13 cellular contexts compared by ENCODE assay signal in genomic region chr6:18216411-18216810, GRCh38. TPM values are rescaled to one million over a fixed set of nuclear protein-coding genes. Genes with fewer than 3 reads are reported as not detected.
DNase-seq lines count a peak whose midpoint lies in the region; ATAC-seq and TF ChIP-seq lines count a peak whose summit lies in the region.
"Had no signal": no experiment of that assay in that cellular context is flagged by ENCODE, and none has a peak within 500 bp of the region (broad histone marks: within the 10 kb centered on the region; RNA-seq: fewer than 3 reads in every experiment).

No MANE protein-coding gene starts in this region.

- H3K27ac Mint-ChIP-seq in activated naive CD4-positive, alpha-beta T cell treated with anti-CD3 and anti-CD28 coated beads for 36 hours = no peak overlapping the region

- H3F3A ChIP-seq in SK-N-SH (replicated peaks; ENCODE audit: insufficient read depth) = peaks cover 5% of the 10 kb centered on the region

- no peak overlapping the region for H3K4me2 ChIP-seq in SK-N-SH

- no peaks in the 10 kb centered on the region for H4K20me1 ChIP-seq in SK-N-SH (ENCODE audit: insufficient read depth)

- H3K79me2 ChIP-seq in SK-N-SH (ENCODE audit: insufficient read depth) = no peaks in the 10 kb centered on the region

- peaks cover 45% of the 10 kb centered on the region for H3K36me3 Mint-ChIP-seq in activated naive CD4-positive, alpha-beta T cell treated with anti-CD3 and anti-CD28 coated beads for 36 hours (ENCODE audit: low read depth)

- H3K9ac ChIP-seq in SK-N-SH = no peak overlapping the region

- H3K9me2 ChIP-seq in SK-N-SH = no peaks in the 10 kb centered on the region

- H3K9me3 Mint-ChIP-seq in activated naive CD4-positive, alpha-beta T cell treated with anti-CD3 and anti-CD28 coated beads for 36 hours = no peaks in the 10 kb centered on the region

- no peaks in the 10 kb centered on the region for H3K4me1 ChIP-seq in SK-N-SH (ENCODE audit: control insufficient read depth in 1 of 2, insufficient read depth in 2 of 2, low read depth in 1 of 2, low read length in 1 of 2)

- TF ChIP-seq CTCF in SK-N-SH (IDR thresholded peaks at IDR 0.05) = no peak

- H2AFZ ChIP-seq in SK-N-SH (ENCODE audit: low read depth) = no peak overlapping the region

- no peak overlapping the region for H3K4me3 ChIP-seq in SK-N-SH (ENCODE audit: low read depth in 2 of 2, low read length in 1 of 2)
- H3K4me3 ChIP-seq: lung had no signal

- CTCF ChIA-PET in SK-N-SH (lab: Yijun Ruan, JAX) = no interaction called here
- CTCF ChIA-PET in activated naive CD4-positive, alpha-beta T cell treated with anti-CD3 and anti-CD28 coated beads for 36 hours (lab: Charles Lee) = no interaction called here

- POLR2A ChIA-PET in SK-N-SH (lab: Yijun Ruan, JAX) = no interaction called here

- H3K27me3 ChIP-seq in SK-N-SH (ENCODE audit: insufficient read depth) = no peaks in the 10 kb centered on the region

- H3K27me3 Mint-ChIP-seq in activated naive CD4-positive, alpha-beta T cell treated with anti-CD3 and anti-CD28 coated beads for 36 hours (ENCODE audit: low read depth) = no peaks in the 10 kb centered on the region

- H3K36me3 ChIP-seq in SK-N-SH (replicated peaks in 1 of 2; ENCODE audit: control insufficient read depth in 1 of 2, insufficient read depth in 2 of 2, low read length in 1 of 2) = peaks cover 5 to 7% of the 10 kb centered on the region in 2 experiments

- H3K4me3 Mint-ChIP-seq in activated naive CD4-positive, alpha-beta T cell treated with anti-CD3 and anti-CD28 coated beads for 36 hours = no peak overlapping the region

- peak overlapping the region in 1 of 2 experiments; percentile 48; a peak in 2 of 4 replicates for H3K27ac ChIP-seq in SK-N-SH (ENCODE audit: low read depth in 2 of 2, low read length in 1 of 2)

- no peak for TF ChIP-seq RAD21 in SK-N-SH (IDR thresholded peaks at IDR 0.05; ENCODE audit: low read length)

- WGBS in SK-N-SH (ENCODE audit: low lambda C conversion rate) = 65% methylated on average over 7 of the region's 7 CpGs

- no peak for TF ChIP-seq EP300 in SK-N-SH (IDR thresholded peaks at IDR 0.05; ENCODE audit: borderline replicate concordance in 1 of 2, low read depth in 1 of 2, low read length in 1 of 2)

- ATAC-seq in HG02938 (IDR thresholded peaks at IDR 0.05; ENCODE audit: unreplicated experiment) (peak; percentile 38), GM18870 (IDR thresholded peaks at IDR 0.05; ENCODE audit: unreplicated experiment) (no peak)
- ATAC-seq: Right ventricle myocardium inferior, sciatic nerve had no signal

- intact Hi-C loops in activated naive CD4-positive, alpha-beta T cell treated with anti-CD3 and anti-CD28 coated beads for 36 hours (cut with micrococcal nuclease) = no loop called here

- peaks cover 7% of the 10 kb centered on the region for H3K4me1 Mint-ChIP-seq in activated naive CD4-positive, alpha-beta T cell treated with anti-CD3 and anti-CD28 coated beads for 36 hours (ENCODE audit: low read depth)

- no peaks in the 10 kb centered on the region for H3K9me3 ChIP-seq in SK-N-SH

- peak; percentile 27 for DNase-seq in AG08396 (ENCODE audit: low spot score)
- DNase-seq in SK-N-SH = no peak
- DNase-seq in hepatic stellate cell (ENCODE audit: low spot score) = peak; percentile 78
- no peak for DNase-seq in globus pallidus (ENCODE audit: low spot score)
- no peak for DNase-seq in middle frontal gyrus (ENCODE audit: extremely low spot score, low spot score)
- DNase-seq in activated naive CD4-positive, alpha-beta T cell treated with anti-CD3 and anti-CD28 coated beads for 36 hours = no peak
- DNase-seq: activated T-cell treated with anti-CD3 and anti-CD28 coated beads for 4 hours, NCI-H2081 treated with DMSO at 0.1 percent for 48 hours had no signal

TF ChIP-seq in SK-N-SH, 30 proteins besides CTCF, POLR2A, EP300 and RAD21:
- no peak for TF ChIP-seq IRF3 (IDR thresholded peaks at IDR 0.05; ENCODE audit: low read depth, low read length)
- 0 out of 2 replicates have a peak, but pooled peaks have one; percentile 22 for TF ChIP-seq TCF12 (IDR thresholded peaks at IDR 0.05)
- TF ChIP-seq SMC3 (IDR thresholded peaks at IDR 0.05; ENCODE audit: low read depth, low read length) = no peak
- no peak for TF ChIP-seq CHD2 (IDR thresholded peaks at IDR 0.05; ENCODE audit: low read length, partially characterized antibody)
- 0 out of 2 replicates have a peak, but pooled peaks have one; percentile 47 for TF ChIP-seq MAX (IDR thresholded peaks at IDR 0.05; ENCODE audit: low read depth)
- no peak for TF ChIP-seq POLR2AphosphoS5 (IDR thresholded peaks at IDR 0.05; ENCODE audit: low read depth, low read length)
- no peak for TF ChIP-seq PBX3 (IDR thresholded peaks at IDR 0.05)
- no peak for TF ChIP-seq FOXM1 (IDR thresholded peaks at IDR 0.05; ENCODE audit: low read depth)
- no peak for TF ChIP-seq MXI1 (IDR thresholded peaks at IDR 0.05; ENCODE audit: low read depth, low read length)
- TF ChIP-seq JUND (IDR thresholded peaks at IDR 0.05) = 0 out of 2 replicates have a peak, but pooled peaks have one; percentile 31
- TF ChIP-seq NRF1 (IDR thresholded peaks at IDR 0.05; ENCODE audit: low read depth, low read length) = no peak
TF ChIP-seq in SK-N-SH: peak in this region for 3.

RNA-seq across cellular contexts. Expression of gene DEK, which starts 47.9 kb away (rescaled TPM):
- 34.2 and 35.7 TPM in 2 replicates for polyA plus RNA-seq in SK-N-SH (2012; rRNA removed)
- 49.1 and 63.6 TPM in 2 replicates for polyA plus RNA-seq in SK-N-SH (2012; cell fraction: cytosol; rRNA removed)
- polyA plus RNA-seq in SK-N-SH (2012; cell fraction: nucleus; rRNA removed) = 14.3 and 22.4 TPM in 2 replicates
- 100 to 1,000 TPM; 200 to 203 TPM for total RNA-seq in activated naive CD4-positive, alpha-beta T cell treated with anti-CD3 and anti-CD28 coated beads for 36 hours

Comparison
In these comparisons a context has a peak if more than half of its experiments do, and no peak if none do; other contexts are left out.
1. DNase-seq: peak in AG08396 (single experiment) and hepatic stellate cell (single experiment); none in SK-N-SH (single experiment), globus pallidus (single experiment), middle frontal gyrus (single experiment) and activated naive CD4-positive, alpha-beta T cell treated with anti-CD3 and anti-CD28 coated beads for 36 hours (single experiment).